In the genomic region with DNA sequence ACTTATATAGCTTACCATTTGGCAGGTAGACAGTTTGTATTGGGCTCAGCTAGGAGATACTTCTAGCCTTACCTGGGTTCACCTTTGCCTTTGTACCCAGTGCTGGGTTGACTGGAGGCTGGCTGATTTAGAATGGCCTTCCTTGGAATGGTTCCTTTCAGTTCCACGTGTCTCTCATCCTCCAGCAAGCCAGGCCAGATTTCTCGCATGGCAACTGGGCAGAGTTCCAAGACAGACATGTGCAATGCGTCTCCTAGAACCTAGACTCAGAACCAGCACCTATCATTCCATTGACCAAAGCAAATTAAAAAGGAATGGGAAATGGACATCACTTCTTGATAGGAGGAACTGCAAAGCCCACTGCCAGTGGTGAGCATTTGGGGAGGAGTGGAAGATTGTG, we compare ENCODE assay signal across 20 cellular contexts.
DNase-seq lines count a peak whose midpoint lies in the region; ATAC-seq and TF ChIP-seq lines count a peak whose summit lies in the region.
"Had no signal": no experiment of that assay in that cellular context is flagged by ENCODE, and none has a peak within 500 bp of the region (broad histone marks: within the 10 kb centered on the region; RNA-seq: fewer than 3 reads in every experiment).

No MANE protein-coding gene starts in this region.

- no peaks in the 10 kb centered on the region for H3K27me3 Mint-ChIP-seq in CD4-positive, alpha-beta memory T cell
- H3K27me3 Mint-ChIP-seq: activated naive CD4-positive, alpha-beta T cell treated with anti-CD3 and anti-CD28 coated beads, Interleukin-2, amount 10 ng/mL, durations not matched to agents 7 days and 5 days had no signal

- ATAC-seq in GM21723 (IDR thresholded peaks at IDR 0.05; ENCODE audit: unreplicated experiment) = no peak
- ATAC-seq: body of pancreas, PC-3 had no signal

- DNase-seq in BE2C = peak; percentile 41
- DNase-seq in CD4-positive, alpha-beta memory T cell = no peak
- DNase-seq in RPMI7951 (ENCODE audit: low read depth) = peak; percentile 71
- DNase-seq in iris pigment epithelial cell (ENCODE audit: low read depth) = peak; percentile 66
- DNase-seq in germinal center (ENCODE audit: low spot score) = no peak
- DNase-seq in OCI-LY7 (ENCODE audit: low spot score) = no peak
- no peak for DNase-seq in A673 (ENCODE audit: low spot score)
- DNase-seq: heart right ventricle, mesendoderm, NCI-H524 treated with DMSO at 0.1 percent for 48 hours, PC-3, retina, transverse colon had no signal

- peak overlapping the region; percentile 83 to 100 (median 99) for H3K27ac Mint-ChIP-seq in CD4-positive, alpha-beta memory T cell
- H3K27ac Mint-ChIP-seq: activated naive CD4-positive, alpha-beta T cell treated with anti-CD3 and anti-CD28 coated beads, Interleukin-2, amount 10 ng/mL, durations not matched to agents 7 days and 5 days; stimulated activated effector memory CD8-positive, alpha-beta T cell treated with anti-CD3 and anti-CD28 coated beads, Interleukin-12 subunit alpha, Interleukin-12 subunit beta, amount 100 ng/mL, for 72 hours had no signal

- H3K4me1 Mint-ChIP-seq in CD4-positive, alpha-beta memory T cell = peaks cover 35 to 63% (median 50%) of the 10 kb centered on the region in 4 donors

- TF ChIP-seq CTCF in BE2C (IDR thresholded peaks at IDR 0.05; ENCODE audit: low read depth, low read length) (no peak), OCI-LY7 (conservative IDR thresholded peaks at IDR 0.05; ENCODE audit: low read length) (no peak), A673 (conservative IDR thresholded peaks at IDR 0.05; ENCODE audit: low read depth, low read length) (no peak)

- BruUV-seq in OCI-LY7 (replicated peaks; lab: Mats Ljungman, UMichigan) (no TSS peak), A673 (replicated peaks; lab: Mats Ljungman, UMichigan) (no TSS peak)

- H3K4me1 ChIP-seq in BE2C (peaks cover 13% of the 10 kb centered on the region), OCI-LY7 (ENCODE audit: insufficient read depth, low read length, poor library complexity, severe bottlenecking) (no peaks in the 10 kb centered on the region), A673 (ENCODE audit: insufficient read depth, low read length, poor library complexity, severe bottlenecking) (no peaks in the 10 kb centered on the region)
- H3K4me1 ChIP-seq in CD4-positive, alpha-beta memory T cell (ENCODE audit: insufficient read depth, low read length) = peaks cover 46% of the 10 kb centered on the region
- H3K4me1 ChIP-seq: transverse colon had no signal

- H3K4me3 ChIP-seq in BE2C (ENCODE audit: low read depth, low read length) (no peak overlapping the region), OCI-LY7 (ENCODE audit: low read depth, low read length, poor library complexity, severe bottlenecking) (no peak overlapping the region), A673 (ENCODE audit: low read depth, low read length, poor library complexity, severe bottlenecking) (no peak overlapping the region)
- H3K4me3 ChIP-seq in CD4-positive, alpha-beta memory T cell (ENCODE audit: low read length in 2 of 2) = peak overlapping the region in 1 of 2 donors; percentile 13
- H3K4me3 ChIP-seq: body of pancreas, dorsolateral prefrontal cortex, heart right ventricle, SK-N-MC, transverse colon had no signal

- intact Hi-C loops in CD4-positive, alpha-beta memory T cell (cut with micrococcal nuclease) = no loop called here
- intact Hi-C loops in OCI-LY7 (cut with micrococcal nuclease; ENCODE audit: unreplicated experiment) = no loop called here
- intact Hi-C loops in A673 (cut with micrococcal nuclease; ENCODE audit: unreplicated experiment) = no loop called here

- peak overlapping the region in 7 of 8 donors; percentile 4 to 94 (median 84) for H3K4me3 Mint-ChIP-seq in CD4-positive, alpha-beta memory T cell
- H3K4me3 Mint-ChIP-seq: activated naive CD4-positive, alpha-beta T cell treated with anti-CD3 and anti-CD28 coated beads, Interleukin-2, amount 10 ng/mL, durations not matched to agents 7 days and 5 days; stimulated activated effector memory CD8-positive, alpha-beta T cell treated with anti-CD3 and anti-CD28 coated beads, Interleukin-12 subunit alpha, Interleukin-12 subunit beta, amount 100 ng/mL, for 72 hours had no signal

- no peaks in the 10 kb centered on the region for H3K9me3 ChIP-seq in BE2C
- no peaks in the 10 kb centered on the region for H3K9me3 ChIP-seq in CD4-positive, alpha-beta memory T cell (ENCODE audit: control insufficient read depth in 1 of 2, low read length in 2 of 2)
- no peaks in the 10 kb centered on the region for H3K9me3 ChIP-seq in OCI-LY7 (ENCODE audit: low read length)
- no peaks in the 10 kb centered on the region for H3K9me3 ChIP-seq in A673 (ENCODE audit: low read depth, low read length, poor library complexity, severe bottlenecking)
- H3K9me3 ChIP-seq: body of pancreas, heart right ventricle, transverse colon had no signal

- no peaks in the 10 kb centered on the region for H4K20me1 ChIP-seq in OCI-LY7 (ENCODE audit: insufficient read depth, low read length)

- H3K36me3 Mint-ChIP-seq in CD4-positive, alpha-beta memory T cell = no peaks in the 10 kb centered on the region
- H3K36me3 Mint-ChIP-seq: activated naive CD4-positive, alpha-beta T cell treated with anti-CD3 and anti-CD28 coated beads, Interleukin-2, amount 10 ng/mL, durations not matched to agents 7 days and 5 days; stimulated activated effector memory CD8-positive, alpha-beta T cell treated with anti-CD3 and anti-CD28 coated beads, Interleukin-12 subunit alpha, Interleukin-12 subunit beta, amount 100 ng/mL, for 72 hours had no signal

- CTCF ChIA-PET in CD4-positive, alpha-beta memory T cell (lab: Charles Lee; ENCODE audit: partially characterized antibody) = interaction anchor here (4.0 kb wide), 1 partner anchor 24 kb away, joined by 18 read pairs; no protein-coding TSS in a partner anchor
- CTCF ChIA-PET in OCI-LY7 (lab: Charles Lee; ENCODE audit: unreplicated experiment) (no interaction called here), A673 (lab: Charles Lee) (no interaction called here)

- H3K27me3 ChIP-seq in BE2C (no peaks in the 10 kb centered on the region), A673 (replicated peaks; ENCODE audit: insufficient read depth, low read depth, low read length, poor library complexity) (peaks cover 3% of the 10 kb centered on the region)
- H3K27me3 ChIP-seq in CD4-positive, alpha-beta memory T cell (ENCODE audit: insufficient read depth, low read length) = no peaks in the 10 kb centered on the region
- H3K27me3 ChIP-seq: body of pancreas, dorsolateral prefrontal cortex, transverse colon had no signal

- no peak overlapping the region for H3K4me2 ChIP-seq in OCI-LY7 (ENCODE audit: low read length)

- no peak overlapping the region for H2AFZ ChIP-seq in OCI-LY7 (ENCODE audit: low read length)

- no peaks in the 10 kb centered on the region for H3K9me2 ChIP-seq in OCI-LY7 (ENCODE audit: insufficient read depth, low read length)

- peak overlapping the region; percentile 62 for H3K27ac ChIP-seq in CD4-positive, alpha-beta memory T cell (ENCODE audit: low read depth, low read length)
- H3K27ac ChIP-seq in OCI-LY7 (ENCODE audit: low read depth, low read length, poor library complexity, severe bottlenecking) = no peak overlapping the region
- H3K27ac ChIP-seq in A673 (ENCODE audit: low read depth, low read length, poor library complexity, severe bottlenecking) = no peak overlapping the region
- H3K27ac ChIP-seq: C4-2B, dorsolateral prefrontal cortex, SK-N-MC had no signal

- POLR2A ChIA-PET in CD4-positive, alpha-beta memory T cell (lab: Charles Lee; ENCODE audit: partially characterized antibody) = interaction anchor here (1.5 kb wide), 1 partner anchor 12 kb away, joined by 5 read pairs; no protein-coding TSS in a partner anchor
- POLR2A ChIA-PET in OCI-LY7 (lab: Charles Lee) (interaction anchor here (1.2 kb wide), 1 partner anchor 25 kb away, joined by 4 read pairs; no protein-coding TSS in a partner anchor), A673 (lab: Charles Lee; ENCODE audit: low non-redundant PET) (no interaction called here)

- no peaks in the 10 kb centered on the region for H3K79me2 ChIP-seq in OCI-LY7 (ENCODE audit: insufficient read depth, low read depth, low read length)

- H3K9me3 Mint-ChIP-seq in CD4-positive, alpha-beta memory T cell = no peaks in the 10 kb centered on the region
- H3K9me3 Mint-ChIP-seq: activated naive CD4-positive, alpha-beta T cell treated with anti-CD3 and anti-CD28 coated beads, Interleukin-2, amount 10 ng/mL, durations not matched to agents 7 days and 5 days; stimulated activated effector memory CD8-positive, alpha-beta T cell treated with anti-CD3 and anti-CD28 coated beads, Interleukin-12 subunit alpha, Interleukin-12 subunit beta, amount 100 ng/mL, for 72 hours had no signal

- H3K36me3 ChIP-seq in BE2C (no peaks in the 10 kb centered on the region), OCI-LY7 (ENCODE audit: insufficient read depth, low read length) (no peaks in the 10 kb centered on the region), A673 (ENCODE audit: insufficient read depth, low read length, poor library complexity, severe bottlenecking) (no peaks in the 10 kb centered on the region)
- H3K36me3 ChIP-seq in CD4-positive, alpha-beta memory T cell (ENCODE audit: insufficient read depth, low read length) = no peaks in the 10 kb centered on the region
- H3K36me3 ChIP-seq: heart right ventricle, transverse colon had no signal

Comparison
In these comparisons a context has a peak if more than half of its experiments do, and no peak if none do; other contexts are left out.
1. DNase-seq: peak in BE2C (single experiment), RPMI7951 (single experiment) and iris pigment epithelial cell (single experiment); none in CD4-positive, alpha-beta memory T cell (0 of 5), germinal center (single experiment), OCI-LY7 (single experiment) and A673 (single experiment).